In genomic region chrX:65706041-65706828, GRCh38 we compare ENCODE assay signal across 8 cellular contexts. TPM values are rescaled to one million over a fixed set of nuclear protein-coding genes. Genes with fewer than 3 reads are reported as not detected.
DNase-seq lines count a peak whose midpoint lies in the region; ATAC-seq and TF ChIP-seq lines count a peak whose summit lies in the region.

No MANE protein-coding gene starts in this region.

- no peaks in the 10 kb centered on the region for H3K27me3 ChIP-seq in H7 (ENCODE audit: control insufficient read depth, insufficient read depth, low read length)

- no peaks in the 10 kb centered on the region; the same call in 1 of the 2 replicates for H3K36me3 ChIP-seq in H7 (replicated peaks; ENCODE audit: control insufficient read depth, insufficient read depth, low read length)

- in situ Hi-C loops in GM13976 (cut with MboI; ENCODE audit: low sequenced_read_pairs, unreplicated experiment) = no loop called here

- DNase-seq in GM13976 (ENCODE audit: low spot score) (peak; percentile 31), T1000 (lab: John Stamatoyannopoulos, UW) (peak; percentile 59), omental fat pad (ENCODE audit: low spot score) (no peak), H7 (no peak), DMS79 treated with DMSO at 0.1 percent for 48 hours (lab: John Stamatoyannopoulos, UW) (no peak), cortex of kidney (lab: John Stamatoyannopoulos, UW) (no peak)
- DNase-seq in effector CD4-positive, alpha-beta T cell = peak; percentile 26

- no peak overlapping the region for H3K4me3 ChIP-seq in H7 (ENCODE audit: insufficient read depth, low read depth, low read length)

- peak; percentile 53 for ATAC-seq in HG02938 (IDR thresholded peaks at IDR 0.05; ENCODE audit: unreplicated experiment)
- peak; percentile 63 for ATAC-seq in omental fat pad (ENCODE audit: low FRiP score)

- TF ChIP-seq CTCF in GM13976 (IDR thresholded peaks at IDR 0.05; ENCODE audit: borderline replicate concordance, control extremely low read depth, extremely low read depth, insufficient read depth, missing control alignments) (no peak), omental fat pad (IDR thresholded peaks at IDR 0.05) (no peak)

RNA-seq across cellular contexts. Expression of gene MSN, which starts 38.8 kb away (rescaled TPM):
- total RNA-seq in omental fat pad = 100 to 1,000 TPM; 166 to 412 (median 274) TPM
- 175 and 186 TPM in 2 replicates for total RNA-seq in H7 (2014; rRNA removed; shearing (Covaris generic))

Comparison
In these comparisons a context has a peak if more than half of its experiments do, and no peak if none do; other contexts are left out.
1. DNase-seq: peak in GM13976 (single experiment), T1000 (single experiment) and effector CD4-positive, alpha-beta T cell (single experiment); none in omental fat pad (single experiment), H7 (single experiment), DMS79 treated with DMSO at 0.1 percent for 48 hours (single experiment) and cortex of kidney (single experiment).